In genomic region chr15:70054366-70054765, GRCh38 we compare ENCODE assay signal across 24 cellular contexts. TPM values are rescaled to one million over a fixed set of nuclear protein-coding genes. Genes with fewer than 3 reads are reported as not detected.
DNase-seq lines count a peak whose midpoint lies in the region; ATAC-seq and TF ChIP-seq lines count a peak whose summit lies in the region.
"Had no signal": no experiment of that assay in that cellular context is flagged by ENCODE, and none has a peak within 500 bp of the region (broad histone marks: within the 10 kb centered on the region; RNA-seq: fewer than 3 reads in every experiment).

No MANE protein-coding gene starts in this region.

- H4K20me1 ChIP-seq in H9 (ENCODE audit: control insufficient read depth, insufficient read depth, insufficient read length) = no peaks in the 10 kb centered on the region

- H3K4ac ChIP-seq in H9 (ENCODE audit: low read depth, low read length) = no peak overlapping the region

- H3K4me2 ChIP-seq in H9 (ENCODE audit: insufficient read depth, insufficient read length, low read length) = no peak overlapping the region

- H4K8ac ChIP-seq in H9 (replicated peaks; ENCODE audit: insufficient read length, low read depth, low read length) = no peak overlapping the region

- TF ChIP-seq CTCF in H9 (conservative IDR thresholded peaks at IDR 0.05) (no peak), lower lobe of right lung (IDR thresholded peaks at IDR 0.05) (no peak), right atrium auricular region (IDR thresholded peaks at IDR 0.05) (no peak)

- H2BK5ac ChIP-seq in H9 (ENCODE audit: insufficient read length, low read length) = no peak overlapping the region

- H3K27ac ChIP-seq in H9 (ENCODE audit: insufficient read length, low read depth, low read length) (no peak overlapping the region), lower lobe of right lung (no peak overlapping the region), right atrium auricular region (no peak overlapping the region)
- H3K27ac ChIP-seq: ascending aorta, cardiac muscle cell, gastrocnemius medialis, SK-N-MC, skin epidermis, upper lobe of right lung had no signal

- H3K18ac ChIP-seq in H9 (ENCODE audit: insufficient read length, low read depth, low read length) = no peak overlapping the region

- H3K23ac ChIP-seq in H9 (ENCODE audit: insufficient read length, low read depth, low read length) = no peak overlapping the region

- H2BK20ac ChIP-seq in H9 (ENCODE audit: low read depth, low read length, poor library complexity, severe bottlenecking) = no peak overlapping the region

- DNase-seq in H9 = no peak
- no peak for DNase-seq in T-helper 17 cell
- peak; percentile 41 for DNase-seq in lower lobe of right lung
- DNase-seq in right atrium auricular region (ENCODE audit: low spot score) = no peak
- no peak for DNase-seq in GDM1 (lab: John Stamatoyannopoulos, UW)
- DNase-seq: activated CD4-positive, alpha-beta T cell treated with anti-CD3 and anti-CD28 coated beads for 48 hours; activated naive CD8-positive, alpha-beta T cell treated with anti-CD3 and anti-CD28 coated beads for 36 hours; CD4-positive, CD25-positive, alpha-beta regulatory T cell; dermis blood vessel endothelial cell; gastrocnemius medialis; left cardiac atrium; NCI-H146; NCI-H446; nucleus accumbens; RPMI8226; upper lobe of right lung had no signal

- H3K27me3 Mint-ChIP-seq in H9 (ENCODE audit: low read depth) = peaks cover 2% of the 10 kb centered on the region; the same call in 1 of the 2 replicates
- no peaks in the 10 kb centered on the region for H3K27me3 Mint-ChIP-seq in T-helper 17 cell
- H3K27me3 Mint-ChIP-seq in stimulated activated memory B cell treated with anti-CD40 and anti-IgM and Interleukin-4, amounts not matched to agents 10 μg/mL and 1 μg/mL and 100 μg/mL, for 72 hours = no peaks in the 10 kb centered on the region
- H3K27me3 Mint-ChIP-seq: activated naive CD8-positive, alpha-beta T cell treated with anti-CD3 and anti-CD28 coated beads for 36 hours; CD4-positive, CD25-positive, alpha-beta regulatory T cell had no signal

- peak overlapping the region; percentile 52 to 91 (median 91); a peak in 3 of 7 replicates for H3K27ac Mint-ChIP-seq in H9
- H3K27ac Mint-ChIP-seq in T-helper 17 cell = peak overlapping the region; percentile 51
- H3K27ac Mint-ChIP-seq in stimulated activated memory B cell treated with anti-CD40 and anti-IgM and Interleukin-4, amounts not matched to agents 10 μg/mL and 1 μg/mL and 100 μg/mL, for 72 hours = peak overlapping the region; percentile 53
- H3K27ac Mint-ChIP-seq: activated naive CD8-positive, alpha-beta T cell treated with anti-CD3 and anti-CD28 coated beads for 36 hours; activated T-helper 1 cell treated with anti-CD3 and anti-CD28 coated beads, Interleukin-12 subunit alpha, Interleukin-12 subunit beta, Interleukin-2, Interleukin-4 antibody, amounts not matched to agents 30 ng/mL and 10 ng/mL and 1 ng/mL, durations not matched to agents 14 hours and 24 hours and 36 hours; CD4-positive, CD25-positive, alpha-beta regulatory T cell had no signal

- no peak overlapping the region for H3K9ac ChIP-seq in H9 (ENCODE audit: extremely low read depth, insufficient read length, low read length)

- peaks cover 100% of the 10 kb centered on the region for H3K36me3 ChIP-seq in lower lobe of right lung
- H3K36me3 ChIP-seq in right atrium auricular region = peaks cover 100% of the 10 kb centered on the region

- no peak for ATAC-seq in T-helper 17 cell
- no peak for ATAC-seq in lower lobe of right lung
- no peak for ATAC-seq in stimulated activated memory B cell treated with anti-CD40 and anti-IgM and Interleukin-4, amounts not matched to agents 10 μg/mL and 1 μg/mL and 100 μg/mL, for 72 hours
- no peak for ATAC-seq in GM21717 (IDR thresholded peaks at IDR 0.05; ENCODE audit: unreplicated experiment)
- ATAC-seq: gastrocnemius medialis, GM12878, upper lobe of right lung had no signal

- H3K4me1 Mint-ChIP-seq in H9 (no peaks in the 10 kb centered on the region), T-helper 17 cell (peaks cover 14% of the 10 kb centered on the region)
- peaks cover 21% of the 10 kb centered on the region for H3K4me1 Mint-ChIP-seq in stimulated activated memory B cell treated with anti-CD40 and anti-IgM and Interleukin-4, amounts not matched to agents 10 μg/mL and 1 μg/mL and 100 μg/mL, for 72 hours
- H3K4me1 Mint-ChIP-seq: activated naive CD8-positive, alpha-beta T cell treated with anti-CD3 and anti-CD28 coated beads for 36 hours; CD4-positive, CD25-positive, alpha-beta regulatory T cell had no signal

- no peak overlapping the region for H4K91ac ChIP-seq in H9 (ENCODE audit: insufficient read length, low read depth, low read length)

- H3K9me3 ChIP-seq in H9 (ENCODE audit: control insufficient read depth, low read depth, low read length) = no peaks in the 10 kb centered on the region
- no peaks in the 10 kb centered on the region for H3K9me3 ChIP-seq in T-helper 17 cell (ENCODE audit: control insufficient read depth, low read length, poor library complexity, severe bottlenecking)
- H3K9me3 ChIP-seq in lower lobe of right lung = no peaks in the 10 kb centered on the region
- no peaks in the 10 kb centered on the region for H3K9me3 ChIP-seq in right atrium auricular region
- H3K9me3 ChIP-seq: ascending aorta, gastrocnemius medialis, upper lobe of right lung had no signal

- no peak overlapping the region for H2BK120ac ChIP-seq in H9 (ENCODE audit: low read depth, low read length, poor library complexity, severe bottlenecking)

- no peaks in the 10 kb centered on the region for H3K4me1 ChIP-seq in H9 (ENCODE audit: insufficient read depth, low read length)
- H3K4me1 ChIP-seq in lower lobe of right lung = no peaks in the 10 kb centered on the region
- no peaks in the 10 kb centered on the region for H3K4me1 ChIP-seq in right atrium auricular region
- H3K4me1 ChIP-seq: ascending aorta, gastrocnemius medialis, upper lobe of right lung had no signal

- H3K56ac ChIP-seq in H9 (ENCODE audit: insufficient read length, low read depth, low read length) = no peak overlapping the region

- no peaks in the 10 kb centered on the region for H3K9me3 Mint-ChIP-seq in H9
- H3K9me3 Mint-ChIP-seq in stimulated activated memory B cell treated with anti-CD40 and anti-IgM and Interleukin-4, amounts not matched to agents 10 μg/mL and 1 μg/mL and 100 μg/mL, for 72 hours = no peaks in the 10 kb centered on the region
- H3K9me3 Mint-ChIP-seq: activated naive CD8-positive, alpha-beta T cell treated with anti-CD3 and anti-CD28 coated beads for 36 hours; activated T-helper 1 cell treated with anti-CD3 and anti-CD28 coated beads, Interleukin-12 subunit alpha, Interleukin-12 subunit beta, Interleukin-2, Interleukin-4 antibody, amounts not matched to agents 30 ng/mL and 10 ng/mL and 1 ng/mL, durations not matched to agents 14 hours and 24 hours and 36 hours; CD4-positive, CD25-positive, alpha-beta regulatory T cell had no signal

- no peak overlapping the region for H2BK12ac ChIP-seq in H9 (ENCODE audit: insufficient read length, low read depth, low read length)

- H3K4me3 Mint-ChIP-seq in H9 (no peak overlapping the region), T-helper 17 cell (no peak overlapping the region)
- no peak overlapping the region for H3K4me3 Mint-ChIP-seq in stimulated activated memory B cell treated with anti-CD40 and anti-IgM and Interleukin-4, amounts not matched to agents 10 μg/mL and 1 μg/mL and 100 μg/mL, for 72 hours
- H3K4me3 Mint-ChIP-seq: activated naive CD8-positive, alpha-beta T cell treated with anti-CD3 and anti-CD28 coated beads for 36 hours; activated T-helper 1 cell treated with anti-CD3 and anti-CD28 coated beads, Interleukin-12 subunit alpha, Interleukin-12 subunit beta, Interleukin-2, Interleukin-4 antibody, amounts not matched to agents 30 ng/mL and 10 ng/mL and 1 ng/mL, durations not matched to agents 14 hours and 24 hours and 36 hours; CD4-positive, CD25-positive, alpha-beta regulatory T cell had no signal

- no CpG with 5 or more reads among the region's 19 CpGs for WGBS in H9 (ENCODE audit: extremely low coverage, insufficient read length, low lambda C conversion rate)

- H2AK5ac ChIP-seq in H9 (ENCODE audit: insufficient read length, low read length) = no peak overlapping the region

- no peak overlapping the region for H3T11ph ChIP-seq in H9 (ENCODE audit: low read length)

- no peak overlapping the region for H4K5ac ChIP-seq in H9 (ENCODE audit: insufficient read length, low read depth, low read length)

- no peaks in the 10 kb centered on the region for H3K79me2 ChIP-seq in H9 (ENCODE audit: insufficient read depth, low read length)

- H3K14ac ChIP-seq in H9 (ENCODE audit: insufficient read depth, low read length) = no peak overlapping the region; the same call in 1 of the 2 replicates

- no peak overlapping the region for H2AFZ ChIP-seq in H9 (ENCODE audit: low read length)

- intact Hi-C loops in lower lobe of right lung (cut with DNase I) = no loop called here

- no peaks in the 10 kb centered on the region for H3K23me2 ChIP-seq in H9 (ENCODE audit: insufficient read length, low read depth, low read length, poor library complexity, severe bottlenecking)

- H3K27me3 ChIP-seq in H9 (ENCODE audit: insufficient read depth, low read length) (no peaks in the 10 kb centered on the region), lower lobe of right lung (ENCODE audit: low read depth) (no peaks in the 10 kb centered on the region), right atrium auricular region (no peaks in the 10 kb centered on the region)
- H3K27me3 ChIP-seq: ascending aorta, cardiac muscle cell, gastrocnemius medialis, upper lobe of right lung had no signal

- no peaks in the 10 kb centered on the region for H3K79me1 ChIP-seq in H9 (ENCODE audit: insufficient read depth, low read depth, low read length, poor library complexity, severe bottlenecking)

- H2BK15ac ChIP-seq in H9 (ENCODE audit: low read depth, low read length) = no peak overlapping the region

- no peak overlapping the region for H3K4me3 ChIP-seq in lower lobe of right lung
- H3K4me3 ChIP-seq in right atrium auricular region = no peak overlapping the region
- H3K4me3 ChIP-seq: ascending aorta, cardiac muscle cell, gastrocnemius medialis, GM12878, SK-N-MC, skin epidermis, upper lobe of right lung had no signal

- peaks cover 44 to 93% (median 93%) of the 10 kb centered on the region in 3 experiments for H3K36me3 Mint-ChIP-seq in H9 (ENCODE audit: insufficient read depth in 1 of 3, low read depth in 3 of 3)
- peaks cover 11% of the 10 kb centered on the region for H3K36me3 Mint-ChIP-seq in T-helper 17 cell (ENCODE audit: low read depth)
- peaks cover 88% of the 10 kb centered on the region for H3K36me3 Mint-ChIP-seq in stimulated activated memory B cell treated with anti-CD40 and anti-IgM and Interleukin-4, amounts not matched to agents 10 μg/mL and 1 μg/mL and 100 μg/mL, for 72 hours

RNA-seq across cellular contexts. Expression of gene TLE3, which starts 43.4 kb away (rescaled TPM):
- total RNA-seq in H9 (2021) = 91.3 and 98.2 TPM in 2 replicates
- 100 to 1,000 TPM; 115 to 132 TPM for total RNA-seq in T-helper 17 cell
- 63.7 TPM for total RNA-seq in lower lobe of right lung
- 10 to 100 TPM; 23.3 to 61.7 TPM for total RNA-seq in right atrium auricular region
